ENCODE assay signal across 13 cellular contexts in the genomic region with DNA sequence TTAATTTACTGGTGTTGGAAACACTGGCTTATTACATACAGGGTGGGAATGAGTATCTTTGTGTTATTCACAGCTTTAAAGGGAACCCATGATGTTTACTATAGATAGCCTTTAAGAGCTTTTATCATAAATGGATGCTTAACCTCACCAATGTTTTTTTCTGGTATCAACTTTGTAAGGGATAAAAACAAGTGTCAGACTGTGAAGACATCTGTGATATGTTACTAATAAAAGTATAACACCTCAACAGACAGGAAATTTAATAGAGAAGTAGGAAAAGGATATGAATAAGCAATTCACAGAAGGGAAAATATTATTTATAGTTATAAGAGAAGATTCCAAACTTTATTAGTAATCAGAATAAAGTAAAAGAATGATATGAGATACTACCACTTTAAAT.
"Had no signal": no experiment of that assay in that cellular context is flagged by ENCODE, and none has a peak within 500 bp of the region (broad histone marks: within the 10 kb centered on the region; RNA-seq: fewer than 3 reads in every experiment).

No MANE protein-coding gene starts in this region.

- H3K9me3 Mint-ChIP-seq: neural crest cell, WTC11 had no signal

- FAIRE-seq: islet of Langerhans had no signal

- H3K4me3 ChIP-seq: ascending aorta, heart left ventricle, ovary, tibial artery had no signal

- H3K4me1 ChIP-seq: ascending aorta, tibial artery had no signal

- H3K36me3 ChIP-seq: ovary had no signal

- H3K27me3 ChIP-seq: ascending aorta, heart left ventricle, ovary, tibial artery had no signal

- H3K9ac ChIP-seq: SK-N-SH had no signal

- H3K27ac ChIP-seq: ascending aorta, heart left ventricle, ovary, tibial artery had no signal

- H3K4me1 Mint-ChIP-seq: neural crest cell, WTC11 had no signal

- ATAC-seq: heart left ventricle, left lobe of liver, WTC11 had no signal

- H3K27ac Mint-ChIP-seq: WTC11 had no signal

- H3K4me2 ChIP-seq: SK-N-SH had no signal

- DNase-seq: activated CD4-positive, alpha-beta T cell treated with anti-CD3 and anti-CD28 coated beads, Interleukin-2, amount 50 U/mL, for 1 hour; foreskin melanocyte; heart left ventricle; mammary epithelial cell; ovary; SK-N-SH; stimulated activated CD4-positive, alpha-beta T cell treated with anti-CD3 and anti-CD28 coated beads, Interleukin-12 subunit alpha, Interleukin-12 subunit beta, amount 100 ng/mL, for 4 hours; tibial artery had no signal

- H3K4me3 Mint-ChIP-seq: neural crest cell, WTC11 had no signal

- H3K9me3 ChIP-seq: ascending aorta, heart left ventricle, ovary, SK-N-SH, tibial artery had no signal
